1 cellular context compared by ENCODE assay signal in genomic region chr12:69359531-69360347, GRCh38.
A peak's percentile ranks its signal among the peaks of the same experiment; 100 is the strongest.
TF ChIP-seq lines count a peak whose summit lies in the region.

Gene YEATS4 (plus strand): TSS chr12:69359743. CDS start chr12:69359973, 230 bp downstream.

TF ChIP-seq in HEK293, 187 proteins besides CTCF, POLR2A, EP300 and RAD21 (continued from another document and continues in another):
- peak; percentile 88 for TF ChIP-seq ZNF362 (tag by site-specific recombination; IDR thresholded peaks at IDR 0.05)
- no peak for TF ChIP-seq ZBTB44 (tag by site-specific recombination; IDR thresholded peaks at IDR 0.05)
- peak; percentile 65; the same call in 1 of the 2 replicates for TF ChIP-seq ZBTB20 (tag by site-specific recombination; IDR thresholded peaks at IDR 0.05)
- peak; percentile 75 for TF ChIP-seq BCL11B (tag by site-specific recombination; IDR thresholded peaks at IDR 0.05; ENCODE audit: low read depth)
- peak; percentile 96 for TF ChIP-seq GLIS2 (tag by site-specific recombination; IDR thresholded peaks at IDR 0.05)
- TF ChIP-seq GLI4 (tag by site-specific recombination; IDR thresholded peaks at IDR 0.05), result peak; percentile 91
- TF ChIP-seq SCRT2 (tag by site-specific recombination; IDR thresholded peaks at IDR 0.05), result no peak
- peak; percentile 47; the same call in 1 of the 2 replicates for TF ChIP-seq ZNF645 (tag by site-specific recombination; IDR thresholded peaks at IDR 0.05)
- no peak for TF ChIP-seq ZNF677 (tag by site-specific recombination; IDR thresholded peaks at IDR 0.05)
- peak; percentile 63; the same call in 1 of the 2 replicates for TF ChIP-seq ZBTB7A (tag by site-specific recombination; IDR thresholded peaks at IDR 0.05; ENCODE audit: low read depth)
- TF ChIP-seq ZNF394 (tag by site-specific recombination; IDR thresholded peaks at IDR 0.05; ENCODE audit: borderline replicate concordance), result peak; percentile 78
- peak; percentile 95 for TF ChIP-seq ZFP37 (tag by site-specific recombination; IDR thresholded peaks at IDR 0.05)
- TF ChIP-seq SP2 (tag by site-specific recombination; IDR thresholded peaks at IDR 0.05), result peak; percentile 96
- TF ChIP-seq, protein P1, sequence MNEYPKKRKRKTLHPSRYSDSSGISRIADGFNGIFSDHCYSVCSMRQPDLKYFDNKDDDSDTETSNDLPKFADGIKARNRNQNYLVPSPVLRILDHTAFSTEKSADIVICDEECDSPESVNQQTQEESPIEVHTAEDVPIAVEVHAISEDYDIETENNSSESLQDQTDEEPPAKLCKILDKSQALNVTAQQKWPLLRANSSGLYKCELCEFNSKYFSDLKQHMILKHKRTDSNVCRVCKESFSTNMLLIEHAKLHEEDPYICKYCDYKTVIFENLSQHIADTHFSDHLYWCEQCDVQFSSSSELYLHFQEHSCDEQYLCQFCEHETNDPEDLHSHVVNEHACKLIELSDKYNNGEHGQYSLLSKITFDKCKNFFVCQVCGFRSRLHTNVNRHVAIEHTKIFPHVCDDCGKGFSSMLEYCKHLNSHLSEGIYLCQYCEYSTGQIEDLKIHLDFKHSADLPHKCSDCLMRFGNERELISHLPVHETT (tag by site-specific recombination; IDR thresholded peaks at IDR 0.05), result peak; percentile 87
- TF ChIP-seq, protein P2, sequence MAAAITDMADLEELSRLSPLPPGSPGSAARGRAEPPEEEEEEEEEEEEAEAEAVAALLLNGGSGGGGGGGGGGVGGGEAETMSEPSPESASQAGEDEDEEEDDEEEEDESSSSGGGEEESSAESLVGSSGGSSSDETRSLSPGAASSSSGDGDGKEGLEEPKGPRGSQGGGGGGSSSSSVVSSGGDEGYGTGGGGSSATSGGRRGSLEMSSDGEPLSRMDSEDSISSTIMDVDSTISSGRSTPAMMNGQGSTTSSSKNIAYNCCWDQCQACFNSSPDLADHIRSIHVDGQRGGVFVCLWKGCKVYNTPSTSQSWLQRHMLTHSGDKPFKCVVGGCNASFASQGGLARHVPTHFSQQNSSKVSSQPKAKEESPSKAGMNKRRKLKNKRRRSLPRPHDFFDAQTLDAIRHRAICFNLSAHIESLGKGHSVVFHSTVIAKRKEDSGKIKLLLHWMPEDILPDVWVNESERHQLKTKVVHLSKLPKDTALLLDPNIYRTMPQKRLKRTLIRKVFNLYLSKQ (tag by site-specific recombination; IDR thresholded peaks at IDR 0.05; ENCODE audit: borderline replicate concordance), result peak; percentile 7; the same call in 1 of the 2 replicates
- TF ChIP-seq ZBTB8A (tag by site-specific recombination; IDR thresholded peaks at IDR 0.05), result peak; percentile 91
- peak; percentile 96 for TF ChIP-seq KLF8 (tag by site-specific recombination; IDR thresholded peaks at IDR 0.05)
- peak; percentile 88 for TF ChIP-seq IKZF3 (tag by site-specific recombination; IDR thresholded peaks at IDR 0.05)
- TF ChIP-seq SP7 (tag by site-specific recombination; IDR thresholded peaks at IDR 0.05), result peak; percentile 80
- peak; percentile 48; the same call in 1 of the 2 replicates for TF ChIP-seq OVOL3 (tag by site-specific recombination; IDR thresholded peaks at IDR 0.05)
- TF ChIP-seq ZNF223 (tag by site-specific recombination; IDR thresholded peaks at IDR 0.05), result 0 out of 2 replicates have a peak, but pooled peaks have one; percentile 27
- TF ChIP-seq, protein P3, sequence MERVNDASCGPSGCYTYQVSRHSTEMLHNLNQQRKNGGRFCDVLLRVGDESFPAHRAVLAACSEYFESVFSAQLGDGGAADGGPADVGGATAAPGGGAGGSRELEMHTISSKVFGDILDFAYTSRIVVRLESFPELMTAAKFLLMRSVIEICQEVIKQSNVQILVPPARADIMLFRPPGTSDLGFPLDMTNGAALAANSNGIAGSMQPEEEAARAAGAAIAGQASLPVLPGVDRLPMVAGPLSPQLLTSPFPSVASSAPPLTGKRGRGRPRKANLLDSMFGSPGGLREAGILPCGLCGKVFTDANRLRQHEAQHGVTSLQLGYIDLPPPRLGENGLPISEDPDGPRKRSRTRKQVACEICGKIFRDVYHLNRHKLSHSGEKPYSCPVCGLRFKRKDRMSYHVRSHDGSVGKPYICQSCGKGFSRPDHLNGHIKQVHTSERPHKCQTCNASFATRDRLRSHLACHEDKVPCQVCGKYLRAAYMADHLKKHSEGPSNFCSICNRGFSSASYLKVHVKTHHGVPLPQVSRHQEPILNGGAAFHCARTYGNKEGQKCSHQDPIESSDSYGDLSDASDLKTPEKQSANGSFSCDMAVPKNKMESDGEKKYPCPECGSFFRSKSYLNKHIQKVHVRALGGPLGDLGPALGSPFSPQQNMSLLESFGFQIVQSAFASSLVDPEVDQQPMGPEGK (tag by site-specific recombination; IDR thresholded peaks at IDR 0.05), result peak; percentile 94
- TF ChIP-seq BCL11A (tag by site-specific recombination; IDR thresholded peaks at IDR 0.05; ENCODE audit: low read depth), result peak; percentile 91
- peak; percentile 57; the same call in 1 of the 2 replicates for TF ChIP-seq PRDM10 (tag by site-specific recombination; IDR thresholded peaks at IDR 0.05)
- TF ChIP-seq ZNF184 (tag by site-specific recombination; IDR thresholded peaks at IDR 0.05), result 0 out of 2 replicates have a peak, but pooled peaks have one; percentile 19
- TF ChIP-seq KLF9 (tag by site-specific recombination; IDR thresholded peaks at IDR 0.05; ENCODE audit: low read depth), result peak; percentile 63
- no peak for TF ChIP-seq ZNF16 (tag by site-specific recombination; IDR thresholded peaks at IDR 0.05; ENCODE audit: low read depth)
- TF ChIP-seq ZBTB17 (tag by site-specific recombination; IDR thresholded peaks at IDR 0.05), result peak; percentile 90
- peak; percentile 94 for TF ChIP-seq ZNF324 (tag by site-specific recombination; IDR thresholded peaks at IDR 0.05)
- TF ChIP-seq, protein P4, sequence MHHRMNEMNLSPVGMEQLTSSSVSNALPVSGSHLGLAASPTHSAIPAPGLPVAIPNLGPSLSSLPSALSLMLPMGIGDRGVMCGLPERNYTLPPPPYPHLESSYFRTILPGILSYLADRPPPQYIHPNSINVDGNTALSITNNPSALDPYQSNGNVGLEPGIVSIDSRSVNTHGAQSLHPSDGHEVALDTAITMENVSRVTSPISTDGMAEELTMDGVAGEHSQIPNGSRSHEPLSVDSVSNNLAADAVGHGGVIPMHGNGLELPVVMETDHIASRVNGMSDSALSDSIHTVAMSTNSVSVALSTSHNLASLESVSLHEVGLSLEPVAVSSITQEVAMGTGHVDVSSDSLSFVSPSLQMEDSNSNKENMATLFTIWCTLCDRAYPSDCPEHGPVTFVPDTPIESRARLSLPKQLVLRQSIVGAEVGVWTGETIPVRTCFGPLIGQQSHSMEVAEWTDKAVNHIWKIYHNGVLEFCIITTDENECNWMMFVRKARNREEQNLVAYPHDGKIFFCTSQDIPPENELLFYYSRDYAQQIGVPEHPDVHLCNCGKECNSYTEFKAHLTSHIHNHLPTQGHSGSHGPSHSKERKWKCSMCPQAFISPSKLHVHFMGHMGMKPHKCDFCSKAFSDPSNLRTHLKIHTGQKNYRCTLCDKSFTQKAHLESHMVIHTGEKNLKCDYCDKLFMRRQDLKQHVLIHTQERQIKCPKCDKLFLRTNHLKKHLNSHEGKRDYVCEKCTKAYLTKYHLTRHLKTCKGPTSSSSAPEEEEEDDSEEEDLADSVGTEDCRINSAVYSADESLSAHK (tag by site-specific recombination; IDR thresholded peaks at IDR 0.05), result 0 out of 2 replicates have a peak, but pooled peaks have one; percentile 9
- TF ChIP-seq ZNF2 (tag by site-specific recombination; IDR thresholded peaks at IDR 0.05), result peak; percentile 92
- no peak for TF ChIP-seq ZNF707 (tag by site-specific recombination; IDR thresholded peaks at IDR 0.05)
- TF ChIP-seq ZNF211 (tag by site-specific recombination; IDR thresholded peaks at IDR 0.05; ENCODE audit: low read depth), result no peak
- TF ChIP-seq, protein P5, sequence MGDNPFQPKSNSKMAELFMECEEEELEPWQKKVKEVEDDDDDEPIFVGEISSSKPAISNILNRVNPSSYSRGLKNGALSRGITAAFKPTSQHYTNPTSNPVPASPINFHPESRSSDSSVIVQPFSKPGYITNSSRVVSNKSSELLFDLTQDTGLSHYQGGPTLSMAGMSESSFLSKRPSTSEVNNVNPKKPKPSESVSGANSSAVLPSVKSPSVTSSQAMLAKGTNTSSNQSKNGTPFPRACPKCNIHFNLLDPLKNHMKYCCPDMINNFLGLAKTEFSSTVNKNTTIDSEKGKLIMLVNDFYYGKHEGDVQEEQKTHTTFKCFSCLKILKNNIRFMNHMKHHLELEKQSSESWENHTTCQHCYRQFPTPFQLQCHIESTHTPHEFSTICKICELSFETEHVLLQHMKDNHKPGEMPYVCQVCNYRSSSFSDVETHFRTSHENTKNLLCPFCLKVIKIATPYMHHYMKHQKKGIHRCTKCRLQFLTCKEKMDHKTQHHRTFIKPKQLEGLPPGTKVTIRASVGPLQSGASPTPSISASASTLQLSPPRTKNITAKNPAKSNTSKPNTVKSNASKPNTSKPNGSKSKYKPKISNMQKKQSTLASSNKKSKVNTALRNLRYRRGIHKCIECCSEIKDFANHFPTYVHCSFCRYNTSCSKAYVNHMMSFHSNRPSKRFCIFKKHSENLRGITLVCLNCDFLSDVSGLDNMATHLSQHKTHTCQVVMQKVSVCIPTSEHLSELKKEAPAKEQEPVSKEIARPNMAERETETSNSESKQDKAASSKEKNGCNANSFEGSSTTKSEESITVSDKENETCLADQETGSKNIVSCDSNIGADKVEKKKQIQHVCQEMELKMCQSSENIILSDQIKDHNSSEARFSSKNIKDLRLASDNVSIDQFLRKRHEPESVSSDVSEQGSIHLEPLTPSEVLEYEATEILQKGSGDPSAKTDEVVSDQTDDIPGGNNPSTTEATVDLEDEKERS (tag by site-specific recombination; IDR thresholded peaks at IDR 0.05), result peak; percentile 38; the same call in 1 of the 2 replicates
- peak; percentile 89 for TF ChIP-seq ZNF610 (tag by site-specific recombination; IDR thresholded peaks at IDR 0.05; ENCODE audit: borderline replicate concordance)
- TF ChIP-seq ZNF558 (tag by site-specific recombination; IDR thresholded peaks at IDR 0.05), result no peak
- no peak for TF ChIP-seq ZNF350 (tag by site-specific recombination; IDR thresholded peaks at IDR 0.05)
- TF ChIP-seq ZBTB21 (tag by site-specific recombination; IDR thresholded peaks at IDR 0.05), result peak; percentile 64; the same call in 1 of the 2 replicates
- TF ChIP-seq ZNF23 (tag by site-specific recombination; IDR thresholded peaks at IDR 0.05; ENCODE audit: borderline replicate concordance), result no peak
- peak; percentile 89 for TF ChIP-seq FEZF1 (tag by site-specific recombination; IDR thresholded peaks at IDR 0.05)
- no peak for TF ChIP-seq ZNF626 (tag by site-specific recombination; IDR thresholded peaks at IDR 0.05)
- TF ChIP-seq, protein P6, sequence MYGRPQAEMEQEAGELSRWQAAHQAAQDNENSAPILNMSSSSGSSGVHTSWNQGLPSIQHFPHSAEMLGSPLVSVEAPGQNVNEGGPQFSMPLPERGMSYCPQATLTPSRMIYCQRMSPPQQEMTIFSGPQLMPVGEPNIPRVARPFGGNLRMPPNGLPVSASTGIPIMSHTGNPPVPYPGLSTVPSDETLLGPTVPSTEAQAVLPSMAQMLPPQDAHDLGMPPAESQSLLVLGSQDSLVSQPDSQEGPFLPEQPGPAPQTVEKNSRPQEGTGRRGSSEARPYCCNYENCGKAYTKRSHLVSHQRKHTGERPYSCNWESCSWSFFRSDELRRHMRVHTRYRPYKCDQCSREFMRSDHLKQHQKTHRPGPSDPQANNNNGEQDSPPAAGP (tag by site-specific recombination; IDR thresholded peaks at IDR 0.05), result peak; percentile 43; the same call in 1 of the 2 replicates
